In the genomic region with DNA sequence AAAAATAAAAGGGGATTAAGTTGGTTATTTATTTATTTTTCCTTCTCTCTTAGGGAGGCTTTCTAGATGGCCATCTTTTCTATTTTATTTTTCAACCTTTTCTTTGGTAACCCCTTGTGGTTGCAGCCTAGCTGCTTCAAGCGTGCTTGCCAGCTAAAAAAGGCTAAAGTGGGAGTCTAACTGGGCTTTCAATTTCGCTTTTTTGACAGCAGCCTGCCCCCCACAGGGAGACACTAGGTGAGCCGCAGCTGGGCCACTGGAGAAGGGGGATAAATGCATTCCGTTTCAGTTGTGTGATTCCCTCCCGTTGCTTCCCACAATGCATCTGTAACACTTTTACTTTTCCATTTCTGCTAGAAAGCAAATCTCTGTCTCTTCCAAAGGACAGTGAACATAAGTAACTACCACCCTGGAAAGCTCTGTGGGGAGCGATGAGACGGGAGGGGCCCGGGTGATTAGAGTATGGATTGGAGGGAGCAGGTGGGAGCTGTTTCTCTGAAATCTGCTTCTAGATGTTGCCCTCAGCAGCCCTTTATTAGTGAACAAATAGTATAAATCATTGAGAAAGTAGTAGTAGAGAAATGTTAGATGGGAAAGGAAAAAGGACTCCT, we compare ENCODE assay signal across 8 cellular contexts.
A peak's percentile ranks its signal among the peaks of the same experiment; 100 is the strongest.
DNase-seq lines count a peak whose midpoint lies in the region; ATAC-seq and TF ChIP-seq lines count a peak whose summit lies in the region.

No MANE protein-coding gene starts in this region.

- no peaks in the 10 kb centered on the region for H3K4me1 Mint-ChIP-seq in activated T-helper 1 cell treated with anti-CD3 and anti-CD28 coated beads, Interleukin-12 subunit alpha, Interleukin-12 subunit beta, Interleukin-2, Interleukin-4 antibody, amounts not matched to agents 30 ng/mL and 10 ng/mL and 1 ng/mL, durations not matched to agents 14 hours and 24 hours and 36 hours (ENCODE audit: low read depth)

- intact Hi-C loops in activated T-helper 1 cell treated with anti-CD3 and anti-CD28 coated beads, Interleukin-12 subunit alpha, Interleukin-12 subunit beta, Interleukin-2, Interleukin-4 antibody, amounts not matched to agents 30 ng/mL and 10 ng/mL and 1 ng/mL, durations not matched to agents 14 hours and 24 hours and 36 hours (cut with micrococcal nuclease): no loop called here
- intact Hi-C loops in Right ventricle myocardium inferior (cut with DNase I): no loop called here

- H3K36me3 ChIP-seq in BE2C: no peaks in the 10 kb centered on the region

- peak; percentile 35 for TF ChIP-seq CTCF in GM12874 (IDR thresholded peaks at IDR 0.05; ENCODE audit: insufficient read depth, low read depth, low read length)
- TF ChIP-seq CTCF in BE2C (IDR thresholded peaks at IDR 0.05; ENCODE audit: low read depth, low read length): no peak

- no peaks in the 10 kb centered on the region for H3K36me3 Mint-ChIP-seq in activated T-helper 1 cell treated with anti-CD3 and anti-CD28 coated beads, Interleukin-12 subunit alpha, Interleukin-12 subunit beta, Interleukin-2, Interleukin-4 antibody, amounts not matched to agents 30 ng/mL and 10 ng/mL and 1 ng/mL, durations not matched to agents 14 hours and 24 hours and 36 hours (ENCODE audit: low read depth)

- DNase-seq in NCI-H1417 treated with DMSO at 0.1 percent for 48 hours (lab: John Stamatoyannopoulos, UW): peak; percentile 39
- peak; percentile 84 for DNase-seq in left kidney (ENCODE audit: low read depth, low spot score)
- DNase-seq in activated T-helper 1 cell treated with anti-CD3 and anti-CD28 coated beads, Interleukin-12 subunit alpha, Interleukin-12 subunit beta, Interleukin-2, Interleukin-4 antibody, amounts not matched to agents 30 ng/mL and 10 ng/mL and 1 ng/mL, durations not matched to agents 14 hours and 24 hours and 36 hours (ENCODE audit: low spot score): no peak
- DNase-seq in Right ventricle myocardium inferior (ENCODE audit: missing footprints): no peak
- DNase-seq in BE2C: no peak
- no peak for DNase-seq in activated effector memory CD4-positive, alpha-beta T cell treated with Interleukin-2 at 50 U/mL for 16 hours

- no peak overlapping the region for H3K4me3 ChIP-seq in BE2C (ENCODE audit: low read depth, low read length)

- no peaks in the 10 kb centered on the region for H3K9me3 ChIP-seq in BE2C

- no peaks in the 10 kb centered on the region for H3K9me3 Mint-ChIP-seq in activated T-helper 1 cell treated with anti-CD3 and anti-CD28 coated beads, Interleukin-12 subunit alpha, Interleukin-12 subunit beta, Interleukin-2, Interleukin-4 antibody, amounts not matched to agents 30 ng/mL and 10 ng/mL and 1 ng/mL, durations not matched to agents 14 hours and 24 hours and 36 hours

- no peak overlapping the region for H3K4me3 Mint-ChIP-seq in activated T-helper 1 cell treated with anti-CD3 and anti-CD28 coated beads, Interleukin-12 subunit alpha, Interleukin-12 subunit beta, Interleukin-2, Interleukin-4 antibody, amounts not matched to agents 30 ng/mL and 10 ng/mL and 1 ng/mL, durations not matched to agents 14 hours and 24 hours and 36 hours

- no peaks in the 10 kb centered on the region for H3K4me1 ChIP-seq in BE2C

- no peaks in the 10 kb centered on the region for H3K27me3 ChIP-seq in BE2C

- ATAC-seq in GM21737 (IDR thresholded peaks at IDR 0.05; ENCODE audit: unreplicated experiment) (peak; percentile 49), Right ventricle myocardium inferior (no peak)

- peaks cover 6% of the 10 kb centered on the region for H3K27me3 Mint-ChIP-seq in activated T-helper 1 cell treated with anti-CD3 and anti-CD28 coated beads, Interleukin-12 subunit alpha, Interleukin-12 subunit beta, Interleukin-2, Interleukin-4 antibody, amounts not matched to agents 30 ng/mL and 10 ng/mL and 1 ng/mL, durations not matched to agents 14 hours and 24 hours and 36 hours (ENCODE audit: insufficient read depth)

- H3K27ac Mint-ChIP-seq in activated T-helper 1 cell treated with anti-CD3 and anti-CD28 coated beads, Interleukin-12 subunit alpha, Interleukin-12 subunit beta, Interleukin-2, Interleukin-4 antibody, amounts not matched to agents 30 ng/mL and 10 ng/mL and 1 ng/mL, durations not matched to agents 14 hours and 24 hours and 36 hours: no peak overlapping the region

Comparison
In these comparisons a context has a peak if more than half of its experiments do, and no peak if none do; other contexts are left out.
1. DNase-seq: peak in NCI-H1417 treated with DMSO at 0.1 percent for 48 hours (single experiment) and left kidney (single experiment); none in activated T-helper 1 cell treated with anti-CD3 and anti-CD28 coated beads, Interleukin-12 subunit alpha, Interleukin-12 subunit beta, Interleukin-2, Interleukin-4 antibody, amounts not matched to agents 30 ng/mL and 10 ng/mL and 1 ng/mL, durations not matched to agents 14 hours and 24 hours and 36 hours (single experiment), Right ventricle myocardium inferior (single experiment), BE2C (single experiment) and activated effector memory CD4-positive, alpha-beta T cell treated with Interleukin-2 at 50 U/mL for 16 hours (single experiment).